In genomic region chr3:33016846-33017405, GRCh38 we compare ENCODE assay signal across 30 cellular contexts.
A peak's percentile ranks its signal among the peaks of the same experiment; 100 is the strongest.
DNase-seq lines count a peak whose midpoint lies in the region; ATAC-seq and TF ChIP-seq lines count a peak whose summit lies in the region.
"Had no signal": no experiment of that assay in that cellular context is flagged by ENCODE, and none has a peak within 500 bp of the region (broad histone marks: within the 10 kb centered on the region; RNA-seq: fewer than 3 reads in every experiment).

No MANE protein-coding gene starts in this region.

- H3K4ac ChIP-seq in trophoblast cell (ENCODE audit: low read depth, low read length), result no peak overlapping the region

- no peak for TF ChIP-seq CTCF in endothelial cell (IDR thresholded peaks at IDR 0.05; ENCODE audit: unreplicated experiment)

- DNase-seq in activated T-cell treated with anti-CD3 and anti-CD28 coated beads, Interleukin-2, amount 50 U/mL, for 24 hours, result no peak
- no peak for DNase-seq in activated T-cell treated with anti-CD3 and anti-CD28 coated beads, Interleukin-2, amount 50 U/mL, for 1 hour
- no peak for DNase-seq in activated CD4-positive, alpha-beta memory T cell treated with anti-CD3 and anti-CD28 coated beads, Interleukin-2, amount 10 ng/mL, durations not matched to agents 7 days and 5 days
- DNase-seq in endothelial cell (ENCODE audit: low spot score) (no peak), trophoblast cell (peak; percentile 30 to 77), HuH-7 (ENCODE audit: low spot score) (no peak), nucleus accumbens (lab: John Stamatoyannopoulos, UW) (no peak)
- DNase-seq: activated CD4-positive, CD25-positive, alpha-beta regulatory T cell treated with anti-CD3 and anti-CD28 coated beads, Interleukin-2, amount 50 U/mL, for 72 hours; activated gamma-delta T cell; DMS79; effector CD4-positive, alpha-beta T cell; foreskin fibroblast; GF-D8; heart left ventricle; Karpas-422; mesenchymal stem cell; naive B cell; NCI-H1436; NCI-H345; NCI-H774; occipital lobe; RPMI8226; stomach; transverse colon had no signal

- H3K9me3 Mint-ChIP-seq in activated T-cell treated with anti-CD3 and anti-CD28 coated beads, Interleukin-2, amount 50 U/mL, for 24 hours, result no peaks in the 10 kb centered on the region
- H3K9me3 Mint-ChIP-seq in activated CD4-positive, alpha-beta memory T cell treated with anti-CD3 and anti-CD28 coated beads, Interleukin-2, amount 10 ng/mL, durations not matched to agents 7 days and 5 days, result no peaks in the 10 kb centered on the region
- H3K9me3 Mint-ChIP-seq in endothelial cell (ENCODE audit: unreplicated experiment), result no peaks in the 10 kb centered on the region
- H3K9me3 Mint-ChIP-seq: T-helper 1 cell treated with Interleukin-12 subunit alpha and Interleukin-12 subunit beta and Interleukin-4 antibody, amounts not matched to agents 30 μg/mL and 1 μg/mL, for 36 hours had no signal

- H3K79me1 ChIP-seq in trophoblast cell (ENCODE audit: low read length), result peaks cover 4% of the 10 kb centered on the region

- H3K4me1 ChIP-seq in trophoblast cell (ENCODE audit: control insufficient read depth in 1 of 2, insufficient read depth in 2 of 2, low read length in 2 of 2), result peaks cover 6 to 8% of the 10 kb centered on the region in 2 experiments
- H3K4me1 ChIP-seq: transverse colon had no signal

- peak overlapping the region; percentile 48 for H3K27ac ChIP-seq in trophoblast cell (ENCODE audit: low read depth, low read length)
- H3K27ac ChIP-seq: heart left ventricle, HL-60, stomach, transverse colon had no signal

- H3K9me3 ChIP-seq in trophoblast cell (ENCODE audit: insufficient read depth, low read depth, low read length), result no peaks in the 10 kb centered on the region
- H3K9me3 ChIP-seq: heart left ventricle, stomach, transverse colon had no signal

- peaks cover 20 to 33% of the 10 kb centered on the region in 2 experiments for H3K36me3 ChIP-seq in trophoblast cell (ENCODE audit: control insufficient read depth in 1 of 2, insufficient read depth in 2 of 2, low read length in 2 of 2)

- H2BK12ac ChIP-seq in trophoblast cell (ENCODE audit: low read length), result no peak overlapping the region

- H3K27me3 Mint-ChIP-seq in activated T-cell treated with anti-CD3 and anti-CD28 coated beads, Interleukin-2, amount 50 U/mL, for 24 hours, result no peaks in the 10 kb centered on the region
- no peaks in the 10 kb centered on the region for H3K27me3 Mint-ChIP-seq in activated CD4-positive, alpha-beta memory T cell treated with anti-CD3 and anti-CD28 coated beads, Interleukin-2, amount 10 ng/mL, durations not matched to agents 7 days and 5 days
- H3K27me3 Mint-ChIP-seq in endothelial cell (ENCODE audit: unreplicated experiment), result peaks cover 4% of the 10 kb centered on the region
- H3K27me3 Mint-ChIP-seq: B cell, brain, naive B cell had no signal

- no peak overlapping the region for H3K4me3 ChIP-seq in trophoblast cell (ENCODE audit: low read depth, low read length)
- H3K4me3 ChIP-seq: heart left ventricle, stomach, transverse colon had no signal

- no peaks in the 10 kb centered on the region for H3K27me3 ChIP-seq in trophoblast cell (ENCODE audit: insufficient read depth, low read length)
- H3K27me3 ChIP-seq: heart left ventricle, stomach, transverse colon had no signal

- no peak overlapping the region for H4K12ac ChIP-seq in trophoblast cell (ENCODE audit: low read depth, low read length)

- no peak overlapping the region for H3K23ac ChIP-seq in trophoblast cell (ENCODE audit: low read length)

- H4K91ac ChIP-seq in trophoblast cell (ENCODE audit: low read depth, low read length), result no peak overlapping the region

- ATAC-seq in HG03378 (IDR thresholded peaks at IDR 0.05; ENCODE audit: unreplicated experiment), result no peak
- ATAC-seq: esophagus mucosa, heart left ventricle had no signal

- peak overlapping the region; percentile 1 for H3K4me3 Mint-ChIP-seq in activated T-cell treated with anti-CD3 and anti-CD28 coated beads, Interleukin-2, amount 50 U/mL, for 24 hours
- no peak overlapping the region for H3K4me3 Mint-ChIP-seq in activated CD4-positive, alpha-beta memory T cell treated with anti-CD3 and anti-CD28 coated beads, Interleukin-2, amount 10 ng/mL, durations not matched to agents 7 days and 5 days
- H3K4me3 Mint-ChIP-seq in endothelial cell (ENCODE audit: unreplicated experiment), result peak overlapping the region; percentile 12
- H3K4me3 Mint-ChIP-seq: B cell; brain; naive B cell; T-helper 1 cell treated with Interleukin-12 subunit alpha and Interleukin-12 subunit beta and Interleukin-4 antibody, amounts not matched to agents 30 μg/mL and 1 μg/mL, for 36 hours had no signal

- peak overlapping the region; percentile 44 for H3K4me2 ChIP-seq in trophoblast cell (ENCODE audit: low read length)

- H3K27ac Mint-ChIP-seq in activated T-cell treated with anti-CD3 and anti-CD28 coated beads, Interleukin-2, amount 50 U/mL, for 24 hours, result peak overlapping the region; percentile 26
- H3K27ac Mint-ChIP-seq in activated CD4-positive, alpha-beta memory T cell treated with anti-CD3 and anti-CD28 coated beads, Interleukin-2, amount 10 ng/mL, durations not matched to agents 7 days and 5 days, result peak overlapping the region; percentile 27
- H3K27ac Mint-ChIP-seq in endothelial cell (ENCODE audit: unreplicated experiment), result peak overlapping the region; percentile 87
- H3K27ac Mint-ChIP-seq: B cell; brain; T-helper 1 cell treated with Interleukin-12 subunit alpha and Interleukin-12 subunit beta and Interleukin-4 antibody, amounts not matched to agents 30 μg/mL and 1 μg/mL, for 36 hours had no signal

- H4K8ac ChIP-seq in trophoblast cell (ENCODE audit: low read depth, low read length), result no peak overlapping the region

- H3K14ac ChIP-seq in trophoblast cell (ENCODE audit: low read length), result no peak overlapping the region

- WGBS in trophoblast cell (ENCODE audit: extremely low coverage, insufficient coverage, insufficient read length), result no CpG with 5 or more reads among the region's 5 CpGs

- H3K18ac ChIP-seq in trophoblast cell (ENCODE audit: low read length), result no peak overlapping the region

- H3K79me2 ChIP-seq in trophoblast cell (ENCODE audit: control insufficient read depth, insufficient read depth, low read length, poor library complexity), result no peaks in the 10 kb centered on the region

- H2AFZ ChIP-seq in trophoblast cell (ENCODE audit: insufficient read depth, low read length, poor library complexity), result no peak overlapping the region

- H3K4me1 Mint-ChIP-seq in activated T-cell treated with anti-CD3 and anti-CD28 coated beads, Interleukin-2, amount 50 U/mL, for 24 hours (ENCODE audit: low read depth), result peaks cover 42% of the 10 kb centered on the region
- peaks cover 59% of the 10 kb centered on the region for H3K4me1 Mint-ChIP-seq in activated CD4-positive, alpha-beta memory T cell treated with anti-CD3 and anti-CD28 coated beads, Interleukin-2, amount 10 ng/mL, durations not matched to agents 7 days and 5 days
- H3K4me1 Mint-ChIP-seq in endothelial cell (ENCODE audit: unreplicated experiment), result peaks cover 28% of the 10 kb centered on the region
- H3K4me1 Mint-ChIP-seq: brain had no signal

- no peak overlapping the region for H2BK5ac ChIP-seq in trophoblast cell (ENCODE audit: low read depth, low read length, poor library complexity)

- CTCF ChIA-PET in activated CD4-positive, alpha-beta memory T cell treated with anti-CD3 and anti-CD28 coated beads, Interleukin-2, amount 10 ng/mL, durations not matched to agents 7 days and 5 days (lab: Charles Lee), result interaction anchor here (1.3 to 1.7 kb wide), 2 partner anchors 14 kb away, joined by 3 read pairs; no protein-coding TSS in a partner anchor

- peaks cover 99% of the 10 kb centered on the region for H3K36me3 Mint-ChIP-seq in activated T-cell treated with anti-CD3 and anti-CD28 coated beads, Interleukin-2, amount 50 U/mL, for 24 hours (ENCODE audit: low read depth)
- peaks cover 86% of the 10 kb centered on the region for H3K36me3 Mint-ChIP-seq in activated CD4-positive, alpha-beta memory T cell treated with anti-CD3 and anti-CD28 coated beads, Interleukin-2, amount 10 ng/mL, durations not matched to agents 7 days and 5 days (ENCODE audit: low read depth)
- peaks cover 52% of the 10 kb centered on the region for H3K36me3 Mint-ChIP-seq in endothelial cell (ENCODE audit: low read depth, unreplicated experiment)

- H2BK120ac ChIP-seq in trophoblast cell (ENCODE audit: insufficient read depth, low read length, poor library complexity), result no peak overlapping the region

- H3K9ac ChIP-seq in trophoblast cell (ENCODE audit: low read length), result no peak overlapping the region

- H2AK5ac ChIP-seq in trophoblast cell (ENCODE audit: low read length), result no peak overlapping the region

- POLR2A ChIA-PET in activated CD4-positive, alpha-beta memory T cell treated with anti-CD3 and anti-CD28 coated beads, Interleukin-2, amount 10 ng/mL, durations not matched to agents 7 days and 5 days (lab: Charles Lee), result no interaction called here

Comparison
In these comparisons a context has a peak if more than half of its experiments do, and no peak if none do; other contexts are left out.
1. DNase-seq: peak in trophoblast cell (2 of 2); none in activated T-cell treated with anti-CD3 and anti-CD28 coated beads, Interleukin-2, amount 50 U/mL, for 24 hours (single experiment), activated T-cell treated with anti-CD3 and anti-CD28 coated beads, Interleukin-2, amount 50 U/mL, for 1 hour (single experiment), activated CD4-positive, alpha-beta memory T cell treated with anti-CD3 and anti-CD28 coated beads, Interleukin-2, amount 10 ng/mL, durations not matched to agents 7 days and 5 days (single experiment), endothelial cell (single experiment), HuH-7 (single experiment) and nucleus accumbens (0 of 56).
2. H3K27ac Mint-ChIP-seq: peak in every context shown above with its lines; median percentile 87 in endothelial cell; 27 in activated CD4-positive, alpha-beta memory T cell treated with anti-CD3 and anti-CD28 coated beads, Interleukin-2, amount 10 ng/mL, durations not matched to agents 7 days and 5 days; 26 in activated T-cell treated with anti-CD3 and anti-CD28 coated beads, Interleukin-2, amount 50 U/mL, for 24 hours.